Comparison of ENCODE assay signal across 1 cellular context in the genomic region with DNA sequence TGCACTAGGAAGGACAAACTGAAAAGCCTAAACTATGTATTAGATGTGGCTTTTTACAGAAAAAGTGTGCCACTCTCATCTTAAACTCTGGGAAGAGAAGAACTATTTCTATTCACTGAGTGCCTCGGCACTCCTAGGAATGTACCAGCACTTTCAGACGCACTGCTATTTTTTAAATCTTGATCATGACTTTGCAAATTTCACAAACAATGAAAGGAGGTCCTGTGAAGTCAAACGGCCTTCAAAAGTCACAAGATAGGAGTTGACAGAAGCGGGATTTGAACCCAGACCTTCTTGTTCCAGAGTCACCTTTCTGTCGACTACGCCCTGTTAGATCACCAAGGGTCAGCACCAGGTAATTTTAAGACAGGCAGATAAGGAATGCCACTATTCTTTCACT.
TF ChIP-seq lines count a peak whose summit lies in the region.

No MANE protein-coding gene starts in this region.

TF ChIP-seq in K562, 482 proteins besides CTCF, POLR2A, EP300 and RAD21 (continued from another document):
- TF ChIP-seq, protein P1, sequence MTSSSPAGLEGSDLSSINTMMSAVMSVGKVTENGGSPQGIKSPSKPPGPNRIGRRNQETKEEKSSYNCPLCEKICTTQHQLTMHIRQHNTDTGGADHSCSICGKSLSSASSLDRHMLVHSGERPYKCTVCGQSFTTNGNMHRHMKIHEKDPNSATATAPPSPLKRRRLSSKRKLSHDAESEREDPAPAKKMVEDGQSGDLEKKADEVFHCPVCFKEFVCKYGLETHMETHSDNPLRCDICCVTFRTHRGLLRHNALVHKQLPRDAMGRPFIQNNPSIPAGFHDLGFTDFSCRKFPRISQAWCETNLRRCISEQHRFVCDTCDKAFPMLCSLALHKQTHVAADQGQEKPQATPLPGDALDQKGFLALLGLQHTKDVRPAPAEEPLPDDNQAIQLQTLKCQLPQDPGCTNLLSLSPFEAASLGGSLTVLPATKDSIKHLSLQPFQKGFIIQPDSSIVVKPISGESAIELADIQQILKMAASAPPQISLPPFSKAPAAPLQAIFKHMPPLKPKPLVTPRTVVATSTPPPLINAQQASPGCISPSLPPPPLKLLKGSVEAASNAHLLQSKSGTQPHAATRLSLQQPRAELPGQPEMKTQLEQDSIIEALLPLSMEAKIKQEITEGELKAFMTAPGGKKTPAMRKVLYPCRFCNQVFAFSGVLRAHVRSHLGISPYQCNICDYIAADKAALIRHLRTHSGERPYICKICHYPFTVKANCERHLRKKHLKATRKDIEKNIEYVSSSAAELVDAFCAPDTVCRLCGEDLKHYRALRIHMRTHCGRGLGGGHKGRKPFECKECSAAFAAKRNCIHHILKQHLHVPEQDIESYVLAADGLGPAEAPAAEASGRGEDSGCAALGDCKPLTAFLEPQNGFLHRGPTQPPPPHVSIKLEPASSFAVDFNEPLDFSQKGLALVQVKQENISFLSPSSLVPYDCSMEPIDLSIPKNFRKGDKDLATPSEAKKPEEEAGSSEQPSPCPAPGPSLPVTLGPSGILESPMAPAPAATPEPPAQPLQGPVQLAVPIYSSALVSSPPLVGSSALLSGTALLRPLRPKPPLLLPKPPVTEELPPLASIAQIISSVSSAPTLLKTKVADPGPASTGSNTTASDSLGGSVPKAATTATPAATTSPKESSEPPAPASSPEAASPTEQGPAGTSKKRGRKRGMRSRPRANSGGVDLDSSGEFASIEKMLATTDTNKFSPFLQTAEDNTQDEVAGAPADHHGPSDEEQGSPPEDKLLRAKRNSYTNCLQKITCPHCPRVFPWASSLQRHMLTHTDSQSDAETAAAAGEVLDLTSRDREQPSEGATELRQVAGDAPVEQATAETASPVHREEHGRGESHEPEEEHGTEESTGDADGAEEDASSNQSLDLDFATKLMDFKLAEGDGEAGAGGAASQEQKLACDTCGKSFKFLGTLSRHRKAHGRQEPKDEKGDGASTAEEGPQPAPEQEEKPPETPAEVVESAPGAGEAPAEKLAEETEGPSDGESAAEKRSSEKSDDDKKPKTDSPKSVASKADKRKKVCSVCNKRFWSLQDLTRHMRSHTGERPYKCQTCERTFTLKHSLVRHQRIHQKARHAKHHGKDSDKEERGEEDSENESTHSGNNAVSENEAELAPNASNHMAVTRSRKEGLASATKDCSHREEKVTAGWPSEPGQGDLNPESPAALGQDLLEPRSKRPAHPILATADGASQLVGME (CRISPR knock-in tag; IDR thresholded peaks at IDR 0.05), result no peak
- TF ChIP-seq, protein P2, sequence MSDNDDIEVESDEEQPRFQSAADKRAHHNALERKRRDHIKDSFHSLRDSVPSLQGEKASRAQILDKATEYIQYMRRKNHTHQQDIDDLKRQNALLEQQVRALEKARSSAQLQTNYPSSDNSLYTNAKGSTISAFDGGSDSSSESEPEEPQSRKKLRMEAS (CRISPR knock-in tag; IDR thresholded peaks at IDR 0.05), result no peak
TF ChIP-seq in K562: peak in this region for 4.
